Comparison of ENCODE assay signal across 1 cellular context in genomic region chr19:10462557-10462956, GRCh38.
A peak's percentile ranks its signal among the peaks of the same experiment; 100 is the strongest.
TF ChIP-seq lines count a peak whose summit lies in the region.

No MANE protein-coding gene starts in this region.

TF ChIP-seq in HEK293, 187 proteins besides CTCF, POLR2A, EP300 and RAD21:
- TF ChIP-seq ZFP37 (tag by site-specific recombination; IDR thresholded peaks at IDR 0.05) = no peak
- TF ChIP-seq PRDM1 (tag by site-specific recombination; IDR thresholded peaks at IDR 0.05) = peak; percentile 88
- TF ChIP-seq ZNF366 (tag by site-specific recombination; conservative IDR thresholded peaks at IDR 0.05) = peak; percentile 66
- TF ChIP-seq ZNF398 (tag by site-specific recombination; IDR thresholded peaks at IDR 0.05) = peak; percentile 59
- TF ChIP-seq ZFHX2 (tag by site-specific recombination; conservative IDR thresholded peaks at IDR 0.05) = no peak
- peak; percentile 71 for TF ChIP-seq KLF1 (tag by site-specific recombination; IDR thresholded peaks at IDR 0.05)
- no peak for TF ChIP-seq ZNF677 (tag by site-specific recombination; IDR thresholded peaks at IDR 0.05)
